17 cellular contexts compared by ENCODE assay signal in the genomic region with DNA sequence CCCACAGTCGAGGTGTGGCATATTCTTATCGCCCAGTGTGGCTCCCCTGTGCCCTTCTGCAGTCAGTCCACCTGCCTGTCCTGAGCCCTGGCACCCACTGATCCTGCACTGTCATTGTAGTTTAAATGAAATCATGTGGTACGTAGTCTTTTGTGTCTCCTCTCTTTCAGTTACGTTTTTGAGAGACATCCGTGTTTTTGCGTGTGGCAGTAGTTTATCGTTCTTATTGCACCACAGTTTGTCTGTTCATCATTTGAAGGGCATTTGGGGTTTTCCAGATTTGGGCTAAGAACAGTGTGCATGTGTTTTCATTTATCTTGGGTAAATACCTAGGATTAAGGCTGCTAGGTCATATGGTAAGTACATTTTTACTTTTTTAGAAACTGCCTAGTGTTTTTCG. TPM values are rescaled to one million over a fixed set of nuclear protein-coding genes. Genes with fewer than 3 reads are reported as not detected.
A peak's percentile ranks its signal among the peaks of the same experiment; 100 is the strongest.
DNase-seq lines count a peak whose midpoint lies in the region; ATAC-seq and TF ChIP-seq lines count a peak whose summit lies in the region.
"Had no signal": no experiment of that assay in that cellular context is flagged by ENCODE, and none has a peak within 500 bp of the region (broad histone marks: within the 10 kb centered on the region; RNA-seq: fewer than 3 reads in every experiment).

No MANE protein-coding gene starts in this region.

- peaks cover 12% of the 10 kb centered on the region for H3K36me3 Mint-ChIP-seq in osteocyte (ENCODE audit: unreplicated experiment)
- peaks cover 0 to 7% (median 0%) of the 10 kb centered on the region in 3 experiments; a peak in 3 of 7 replicates for H3K36me3 Mint-ChIP-seq in H9 (ENCODE audit: insufficient read depth in 1 of 3, low read depth in 3 of 3)

- no peaks in the 10 kb centered on the region for H3K4me1 ChIP-seq in effector memory CD4-positive, alpha-beta T cell (ENCODE audit: control insufficient read depth, insufficient read depth, low read length, poor library complexity, severe bottlenecking)
- no peaks in the 10 kb centered on the region for H3K4me1 ChIP-seq in MM.1S (ENCODE audit: low read length)
- H3K4me1 ChIP-seq in H9 (ENCODE audit: insufficient read depth, low read length) = no peaks in the 10 kb centered on the region
- H3K4me1 ChIP-seq: gastrocnemius medialis had no signal

- H3K23me2 ChIP-seq in H9 (ENCODE audit: insufficient read length, low read depth, low read length, poor library complexity, severe bottlenecking) = no peaks in the 10 kb centered on the region

- H3K23ac ChIP-seq in H9 (ENCODE audit: insufficient read length, low read depth, low read length) = no peak overlapping the region

- no peaks in the 10 kb centered on the region for H3K9me2 ChIP-seq in MM.1S (replicated peaks; ENCODE audit: insufficient read depth, low read length)

- no peak overlapping the region for H4K91ac ChIP-seq in H9 (ENCODE audit: insufficient read length, low read depth, low read length)

- H2BK5ac ChIP-seq in H9 (ENCODE audit: insufficient read length, low read length) = no peak overlapping the region

- no peak overlapping the region for H4K8ac ChIP-seq in H9 (replicated peaks; ENCODE audit: insufficient read length, low read depth, low read length)

- no peak overlapping the region for H3K4me3 ChIP-seq in choroid plexus epithelial cell (ENCODE audit: low read depth, low read length)
- no peak overlapping the region for H3K4me3 ChIP-seq in effector memory CD4-positive, alpha-beta T cell (ENCODE audit: insufficient read depth, low read depth, low read length, poor library complexity, severe bottlenecking)
- H3K4me3 ChIP-seq in MM.1S (ENCODE audit: low read length) = no peak overlapping the region
- H3K4me3 ChIP-seq: BLaER1 treated with 17β-estradiol and CSF1 and Interleukin-3, amounts not matched to agents 10 nM and 100 nM; gastrocnemius medialis had no signal

- H3K14ac ChIP-seq in H9 (ENCODE audit: insufficient read depth, low read length) = no peak overlapping the region

- H3F3A ChIP-seq in MM.1S (ENCODE audit: insufficient read depth, low read length) = no peaks in the 10 kb centered on the region

- H3K4me1 Mint-ChIP-seq in osteocyte (ENCODE audit: unreplicated experiment) (peaks cover 44% of the 10 kb centered on the region), H9 (peaks cover 23 to 24% of the 10 kb centered on the region in 2 experiments)

- no peak overlapping the region for H3K18ac ChIP-seq in H9 (ENCODE audit: insufficient read length, low read depth, low read length)

- H3K4me2 ChIP-seq in MM.1S (ENCODE audit: low read depth, low read length) = no peak overlapping the region
- no peak overlapping the region for H3K4me2 ChIP-seq in H9 (ENCODE audit: insufficient read depth, insufficient read length, low read length)
- H3K4me2 ChIP-seq: BLaER1 treated with 17β-estradiol and CSF1 and Interleukin-3, amounts not matched to agents 10 nM and 100 nM had no signal

- no peak overlapping the region for H2BK15ac ChIP-seq in H9 (ENCODE audit: low read depth, low read length)

- ATAC-seq in GM21825 (IDR thresholded peaks at IDR 0.05; ENCODE audit: unreplicated experiment) = no peak
- ATAC-seq: stimulated activated naive CD8-positive, alpha-beta T cell treated with anti-CD3 and anti-CD28 coated beads, Interleukin-15, Interleukin-2, amounts not matched to agents 100 U/mL and 50 U/mL, for 24 hours had no signal

- TF ChIP-seq CTCF in AG09319 (IDR thresholded peaks at IDR 0.05; ENCODE audit: low read depth, low read length) = no peak
- TF ChIP-seq CTCF in choroid plexus epithelial cell (conservative IDR thresholded peaks at IDR 0.05; ENCODE audit: low read depth, low read length) = no peak
- TF ChIP-seq CTCF in osteocyte (IDR thresholded peaks at IDR 0.05) = no peak
- TF ChIP-seq CTCF in MM.1S (IDR thresholded peaks at IDR 0.05; ENCODE audit: low read length) = no peak
- TF ChIP-seq CTCF in H9 (conservative IDR thresholded peaks at IDR 0.05) = no peak

- H3K9me3 Mint-ChIP-seq in osteocyte (ENCODE audit: unreplicated experiment) (no peaks in the 10 kb centered on the region), H9 (no peaks in the 10 kb centered on the region)
- H3K9me3 Mint-ChIP-seq: activated T-helper 1 cell treated with anti-CD3 and anti-CD28 coated beads, Interleukin-12 subunit alpha, Interleukin-12 subunit beta, Interleukin-2, Interleukin-4 antibody, amounts not matched to agents 30 ng/mL and 10 ng/mL and 1 ng/mL, durations not matched to agents 14 hours and 24 hours and 36 hours had no signal

- peaks cover 33% of the 10 kb centered on the region for H3K36me3 ChIP-seq in effector memory CD4-positive, alpha-beta T cell (ENCODE audit: control insufficient read depth, insufficient read depth, low read length)
- H3K36me3 ChIP-seq in MM.1S (replicated peaks; ENCODE audit: insufficient read depth, low read length) = no peaks in the 10 kb centered on the region; the same call in 1 of the 2 replicates

- no peak overlapping the region for H2AK5ac ChIP-seq in H9 (ENCODE audit: insufficient read length, low read length)

- H2BK12ac ChIP-seq in H9 (ENCODE audit: insufficient read length, low read depth, low read length) = no peak overlapping the region

- H3K4ac ChIP-seq in H9 (ENCODE audit: low read depth, low read length) = no peak overlapping the region

- no peaks in the 10 kb centered on the region for H3K27me3 ChIP-seq in effector memory CD4-positive, alpha-beta T cell (replicated peaks; ENCODE audit: control insufficient read depth, insufficient read depth, low read length, poor library complexity, severe bottlenecking)
- H3K27me3 ChIP-seq in MM.1S (replicated peaks; ENCODE audit: insufficient read depth, low read length) (no peaks in the 10 kb centered on the region), H9 (ENCODE audit: insufficient read depth, low read length) (no peaks in the 10 kb centered on the region)
- H3K27me3 ChIP-seq: BLaER1 treated with 17β-estradiol and CSF1 and Interleukin-3, amounts not matched to agents 10 nM and 100 nM; gastrocnemius medialis had no signal

- H2BK20ac ChIP-seq in H9 (ENCODE audit: low read depth, low read length, poor library complexity, severe bottlenecking) = no peak overlapping the region

- WGBS in H9 (ENCODE audit: extremely low coverage, insufficient read length, low lambda C conversion rate) = no CpG with 5 or more reads among the region's 8 CpGs

- no peak overlapping the region for H4K5ac ChIP-seq in H9 (ENCODE audit: insufficient read length, low read depth, low read length)

- H2BK120ac ChIP-seq in H9 (ENCODE audit: low read depth, low read length, poor library complexity, severe bottlenecking) = no peak overlapping the region

- DNase-seq in AG09319 (ENCODE audit: extremely low read depth, low read depth) = peak; percentile 95
- DNase-seq in HS-5 (ENCODE audit: low read depth) = peak; percentile 99
- DNase-seq in choroid plexus epithelial cell (ENCODE audit: low read depth) = peak; percentile 62
- no peak for DNase-seq in osteocyte (ENCODE audit: extremely low spot score, unreplicated experiment)
- DNase-seq in effector memory CD4-positive, alpha-beta T cell = no peak
- DNase-seq in MM.1S = no peak
- no peak for DNase-seq in H9
- DNase-seq: activated CD4-positive, alpha-beta T cell treated with anti-CD3 and anti-CD28 coated beads for 1 hour; DMS53; gastrocnemius medialis; mammary epithelial cell; NCI-H187 treated with DMSO at 0.1 percent for 48 hours; NCI-H748 treated with DMSO at 0.1 percent for 48 hours; stimulated activated naive CD8-positive, alpha-beta T cell treated with anti-CD3 and anti-CD28 coated beads, Interleukin-15, Interleukin-2, amounts not matched to agents 100 U/mL and 50 U/mL, for 24 hours had no signal

- no peaks in the 10 kb centered on the region for H3K27me3 Mint-ChIP-seq in osteocyte (ENCODE audit: unreplicated experiment)
- peaks cover 1% of the 10 kb centered on the region for H3K27me3 Mint-ChIP-seq in H9 (ENCODE audit: low read depth)

- no peak overlapping the region for H3K56ac ChIP-seq in H9 (ENCODE audit: insufficient read length, low read depth, low read length)

- H4K20me1 ChIP-seq in MM.1S (ENCODE audit: insufficient read depth, low read length) (no peaks in the 10 kb centered on the region), H9 (ENCODE audit: control insufficient read depth, insufficient read depth, insufficient read length) (no peaks in the 10 kb centered on the region)
- H4K20me1 ChIP-seq: BLaER1 treated with 17β-estradiol and CSF1 and Interleukin-3, amounts not matched to agents 10 nM and 100 nM had no signal

- H2AFZ ChIP-seq in MM.1S (ENCODE audit: low read length) = no peak overlapping the region
- no peak overlapping the region for H2AFZ ChIP-seq in H9 (ENCODE audit: low read length)

- H3K79me2 ChIP-seq in MM.1S (ENCODE audit: low read length) (no peaks in the 10 kb centered on the region), H9 (ENCODE audit: insufficient read depth, low read length) (no peaks in the 10 kb centered on the region)

- no peak overlapping the region for H3T11ph ChIP-seq in H9 (ENCODE audit: low read length)

- H3K27ac Mint-ChIP-seq in osteocyte (ENCODE audit: unreplicated experiment) (peak overlapping the region; percentile 80), H9 (no peak overlapping the region)
- H3K27ac Mint-ChIP-seq: activated T-helper 1 cell treated with anti-CD3 and anti-CD28 coated beads, Interleukin-12 subunit alpha, Interleukin-12 subunit beta, Interleukin-2, Interleukin-4 antibody, amounts not matched to agents 30 ng/mL and 10 ng/mL and 1 ng/mL, durations not matched to agents 14 hours and 24 hours and 36 hours had no signal

- H3K4me3 Mint-ChIP-seq in osteocyte (ENCODE audit: unreplicated experiment) (peak overlapping the region; percentile 6), H9 (no peak overlapping the region)
- H3K4me3 Mint-ChIP-seq: activated T-helper 1 cell treated with anti-CD3 and anti-CD28 coated beads, Interleukin-12 subunit alpha, Interleukin-12 subunit beta, Interleukin-2, Interleukin-4 antibody, amounts not matched to agents 30 ng/mL and 10 ng/mL and 1 ng/mL, durations not matched to agents 14 hours and 24 hours and 36 hours had no signal

- no peak overlapping the region for H3K27ac ChIP-seq in effector memory CD4-positive, alpha-beta T cell (ENCODE audit: insufficient read depth, low read length, poor library complexity, severe bottlenecking)
- H3K27ac ChIP-seq in MM.1S (ENCODE audit: low read length) (no peak overlapping the region), H9 (ENCODE audit: insufficient read length, low read depth, low read length) (no peak overlapping the region)
- H3K27ac ChIP-seq: BLaER1 treated with 17β-estradiol and CSF1 and Interleukin-3, amounts not matched to agents 10 nM and 100 nM had no signal

- no peaks in the 10 kb centered on the region for H3K79me1 ChIP-seq in H9 (ENCODE audit: insufficient read depth, low read depth, low read length, poor library complexity, severe bottlenecking)

- H3K9me3 ChIP-seq in effector memory CD4-positive, alpha-beta T cell (ENCODE audit: control insufficient read depth, low read length) = no peaks in the 10 kb centered on the region
- H3K9me3 ChIP-seq in MM.1S (replicated peaks; ENCODE audit: insufficient read depth, low read length) (no peaks in the 10 kb centered on the region), H9 (ENCODE audit: control insufficient read depth, low read depth, low read length) (no peaks in the 10 kb centered on the region)
- H3K9me3 ChIP-seq: BLaER1 treated with 17β-estradiol and CSF1 and Interleukin-3, amounts not matched to agents 10 nM and 100 nM; gastrocnemius medialis had no signal

- H3K9ac ChIP-seq in MM.1S (ENCODE audit: low read length) = no peak overlapping the region
- no peak overlapping the region for H3K9ac ChIP-seq in H9 (ENCODE audit: extremely low read depth, insufficient read length, low read length)
- H3K9ac ChIP-seq: BLaER1 treated with 17β-estradiol and CSF1 and Interleukin-3, amounts not matched to agents 10 nM and 100 nM had no signal

RNA-seq across cellular contexts. Expression of gene SPATA2, which starts 49.3 kb away (rescaled TPM):
- 6.6 and 7.1 TPM in 2 replicates for total RNA-seq in osteocyte
- 9.6 and 9.8 TPM in 2 replicates for total RNA-seq in H9 (2021)

RNA-seq across cellular contexts. Expression of gene SLC9A8, which starts 53.4 kb away (rescaled TPM):
- 9.7 and 10.9 TPM in 2 replicates for total RNA-seq in osteocyte
- 7.5 and 7.9 TPM in 2 replicates for total RNA-seq in H9 (2021)

Comparison
In these comparisons a context has a peak if more than half of its experiments do, and no peak if none do; other contexts are left out.
1. DNase-seq: peak in AG09319 (single experiment), HS-5 (single experiment) and choroid plexus epithelial cell (single experiment); none in osteocyte (single experiment), effector memory CD4-positive, alpha-beta T cell (0 of 3), MM.1S (single experiment) and H9 (single experiment).